ENCODE assay signal across 27 cellular contexts in genomic region chr6:45398075-45398817, GRCh38. TPM values are rescaled to one million over a fixed set of nuclear protein-coding genes. Genes with fewer than 3 reads are reported as not detected.
A peak's percentile ranks its signal among the peaks of the same experiment; 100 is the strongest.
DNase-seq lines count a peak whose midpoint lies in the region; ATAC-seq, FAIRE-seq and TF ChIP-seq lines count a peak whose summit lies in the region.
"Had no signal": no experiment of that assay in that cellular context is flagged by ENCODE, and none has a peak within 500 bp of the region (broad histone marks: within the 10 kb centered on the region; RNA-seq: fewer than 3 reads in every experiment).

No MANE protein-coding gene starts in this region.

- H4K20me1 ChIP-seq in mammary epithelial cell (ENCODE audit: insufficient read depth, low read length) (no peaks in the 10 kb centered on the region), smooth muscle cell (ENCODE audit: low read depth) (no peaks in the 10 kb centered on the region)

- peaks cover 9% of the 10 kb centered on the region for H3K4me1 ChIP-seq in mammary epithelial cell (ENCODE audit: insufficient read depth, low read length)
- no peaks in the 10 kb centered on the region for H3K4me1 ChIP-seq in smooth muscle cell (ENCODE audit: low read depth)
- H3K4me1 ChIP-seq: A549, upper lobe of right lung had no signal

- no peak overlapping the region for H3K27ac Mint-ChIP-seq in immature natural killer cell
- H3K27ac Mint-ChIP-seq: activated naive CD4-positive, alpha-beta T cell treated with anti-CD3 and anti-CD28 coated beads for 36 hours; B cell; CD8-positive, alpha-beta memory T cell; endodermal cell had no signal

- H3F3A ChIP-seq in smooth muscle cell (ENCODE audit: low read depth): no peaks in the 10 kb centered on the region

- no peak for DNase-seq in activated CD4-positive, CD25-positive, alpha-beta regulatory T cell treated with anti-CD3 and anti-CD28 coated beads, Interleukin-2, amount 50 U/mL, for 72 hours
- DNase-seq in HTR-8/SVneo (ENCODE audit: insufficient read length, low spot score) (no peak), mammary epithelial cell (peak; percentile 81), smooth muscle cell (lab: John Stamatoyannopoulos, UW; ENCODE audit: unreplicated experiment) (no peak), immature natural killer cell (no peak), midbrain (lab: John Stamatoyannopoulos, UW) (no peak)
- DNase-seq: activated CD8-positive, alpha-beta memory T cell treated with anti-CD3 and anti-CD28 coated beads for 24 hours; activated naive CD4-positive, alpha-beta T cell treated with anti-CD3 and anti-CD28 coated beads for 36 hours; activated T-cell treated with anti-CD3 and anti-CD28 coated beads, Interleukin-2, amount 50 U/mL, for 1 hour; CD8-positive, alpha-beta memory T cell; cortex of kidney; DMS153; endodermal cell; GOT3; Karpas-422; NCI-H187 treated with DMSO at 0.1 percent for 48 hours; NCI-H2227 treated with DMSO at 0.1 percent for 48 hours; NCI-H774; SHP77 treated with DMSO at 0.1 percent for 48 hours; upper lobe of right lung had no signal

- H3K9me3 Mint-ChIP-seq in immature natural killer cell: peaks cover 0 to under 1% (median 0%) of the 10 kb centered on the region in 6 donors

- no peak for TF ChIP-seq POLR2A in GM18505 (IDR thresholded peaks at IDR 0.05; ENCODE audit: borderline replicate concordance, extremely low read depth, insufficient read depth, insufficient read length)

- BruUV-seq in mammary epithelial cell (replicated peaks; lab: Mats Ljungman, UMichigan): no TSS peak

- H3K79me2 ChIP-seq in mammary epithelial cell (ENCODE audit: insufficient read depth, low read length) (no peaks in the 10 kb centered on the region), smooth muscle cell (ENCODE audit: low read depth) (no peaks in the 10 kb centered on the region)

- intact Hi-C loops in mammary epithelial cell (cut with micrococcal nuclease): no loop called here

- H3K4me3 Mint-ChIP-seq in immature natural killer cell: no peak overlapping the region
- H3K4me3 Mint-ChIP-seq: activated naive CD4-positive, alpha-beta T cell treated with anti-CD3 and anti-CD28 coated beads for 36 hours; B cell; CD8-positive, alpha-beta memory T cell; endodermal cell had no signal

- H3K27ac ChIP-seq in mammary epithelial cell (ENCODE audit: insufficient read depth, low read depth, low read length) (no peak overlapping the region), smooth muscle cell (ENCODE audit: low read depth) (peak overlapping the region; percentile 0)
- H3K27ac ChIP-seq: A549, upper lobe of right lung had no signal

- H3K36me3 ChIP-seq in mammary epithelial cell (ENCODE audit: insufficient read depth, low read length) (no peaks in the 10 kb centered on the region), smooth muscle cell (ENCODE audit: low read depth) (no peaks in the 10 kb centered on the region)
- H3K36me3 ChIP-seq: upper lobe of right lung had no signal

- ATAC-seq in activated CD4-positive, CD25-positive, alpha-beta regulatory T cell treated with anti-CD3 and anti-CD28 coated beads, Interleukin-2, amount 50 U/mL, for 24 hours: peak; percentile 83 to 90
- no peak for ATAC-seq in GM18505 (IDR thresholded peaks at IDR 0.05; ENCODE audit: unreplicated experiment)
- ATAC-seq: A549, sciatic nerve, upper lobe of right lung had no signal

- no peaks in the 10 kb centered on the region for H3K9me3 ChIP-seq in mammary epithelial cell (replicated peaks; ENCODE audit: insufficient read depth, low read length)
- no peaks in the 10 kb centered on the region for H3K9me3 ChIP-seq in smooth muscle cell (replicated peaks; ENCODE audit: low read depth)
- H3K9me3 ChIP-seq: A549, upper lobe of right lung had no signal

- H3K27me3 ChIP-seq in mammary epithelial cell (ENCODE audit: insufficient read depth, low read length): peaks cover 14% of the 10 kb centered on the region
- H3K27me3 ChIP-seq in smooth muscle cell (ENCODE audit: low read depth): no peaks in the 10 kb centered on the region
- H3K27me3 ChIP-seq: upper lobe of right lung had no signal

- H2AFZ ChIP-seq in mammary epithelial cell (ENCODE audit: low read depth, low read length) (no peak overlapping the region), smooth muscle cell (ENCODE audit: low read depth) (no peak overlapping the region)

- in situ Hi-C loops in mammary epithelial cell (cut with MboI; ENCODE audit: low sequenced_read_pairs in 2 of 2): no loop called here

- dilution Hi-C loops in mammary epithelial cell (cut with HindIII; ENCODE audit: low sequenced_read_pairs): no loop called here

- WGBS in mammary epithelial cell (ENCODE audit: low coverage, missing lambda C conversion rate): 75% methylated on average over 2 of the region's 2 CpGs
- 55% methylated on average over 2 of the region's 2 CpGs for WGBS in smooth muscle cell (ENCODE audit: low lambda C conversion rate)

- H3K9ac ChIP-seq in mammary epithelial cell (ENCODE audit: insufficient read depth, low read length): no peak overlapping the region
- H3K9ac ChIP-seq in smooth muscle cell (ENCODE audit: low read depth): no peak overlapping the region

- H3K4me3 ChIP-seq in mammary epithelial cell (replicated peaks in 1 of 3; ENCODE audit: insufficient read depth in 1 of 3, low read depth in 2 of 3, low read length in 3 of 3) (no peak overlapping the region), smooth muscle cell (no peak overlapping the region)
- H3K4me3 ChIP-seq: A549, lung, upper lobe of right lung had no signal

- peak; percentile 59 for FAIRE-seq in HTR-8/SVneo (lab: Jason Lieb, UNC)
- FAIRE-seq: A549, G401.6 had no signal

- no peaks in the 10 kb centered on the region for H3K4me1 Mint-ChIP-seq in immature natural killer cell
- H3K4me1 Mint-ChIP-seq: B cell; CD8-positive, alpha-beta memory T cell had no signal

- peaks cover 0 to 5% (median 4%) of the 10 kb centered on the region in 3 donors for H3K27me3 Mint-ChIP-seq in immature natural killer cell (ENCODE audit: low read depth in 3 of 3)

- no peak for TF ChIP-seq CTCF in mammary epithelial cell (conservative IDR thresholded peaks at IDR 0.05 in 1 of 2, IDR thresholded peaks at IDR 0.05 in 1 of 2; ENCODE audit: extremely low read depth in 1 of 2, insufficient read depth in 1 of 2, low read depth in 1 of 2, low read length in 2 of 2)
- no peak for TF ChIP-seq CTCF in smooth muscle cell (IDR thresholded peaks at IDR 0.05; ENCODE audit: borderline replicate concordance, insufficient read depth, poor library complexity, severe bottlenecking)

- no peaks in the 10 kb centered on the region for H3K36me3 Mint-ChIP-seq in immature natural killer cell

- CTCF ChIA-PET in mammary epithelial cell (lab: Charles Lee; ENCODE audit: low non-redundant PET): interaction anchor here (0.6 to 1.0 kb wide), 3 partner anchors 79 to 923 kb away, joined by 3 read pairs; no protein-coding TSS in a partner anchor

- H3K4me2 ChIP-seq in mammary epithelial cell (ENCODE audit: insufficient read depth, low read depth, low read length) (no peak overlapping the region), smooth muscle cell (no peak overlapping the region)
- H3K4me2 ChIP-seq: A549 had no signal

RNA-seq across cellular contexts. Expression of gene SUPT3H, which starts 20.5 kb away (rescaled TPM):
- total RNA-seq in mammary epithelial cell (1 to 10 TPM; 7.3 to 8.3 TPM), smooth muscle cell (16.8 and 22.9 TPM in 2 replicates)
- polyA plus RNA-seq in mammary epithelial cell (6.1 TPM), smooth muscle cell (15.3 and 19.4 TPM in 2 replicates), immature natural killer cell (10 to 100 TPM in 1 of 3 donors, 1 to 10 TPM in 2; 3.4 to 12.5 (median 8.8) TPM)
- polyA minus RNA-seq in mammary epithelial cell: not detected
